22 cellular contexts compared by ENCODE assay signal in the genomic region with DNA sequence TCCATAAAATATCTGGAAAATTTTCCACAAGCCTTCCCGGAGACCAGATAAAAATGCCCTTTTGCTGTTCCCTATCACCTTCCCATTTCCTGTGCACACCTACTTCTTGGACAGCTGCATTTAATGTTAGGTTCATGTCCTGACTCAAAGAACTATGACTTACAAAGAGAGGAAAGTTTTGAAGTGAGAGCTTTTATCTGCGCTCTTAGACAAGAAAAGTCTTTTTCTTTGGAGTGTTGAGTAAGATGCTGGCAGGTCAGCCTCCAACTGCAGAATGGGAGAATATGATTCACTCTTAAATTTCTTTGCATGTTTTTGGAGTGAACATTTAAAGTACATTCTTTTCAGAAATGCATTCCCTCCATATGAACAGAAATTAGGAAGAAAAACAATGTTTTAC.
DNase-seq lines count a peak whose midpoint lies in the region; ATAC-seq and TF ChIP-seq lines count a peak whose summit lies in the region.
"Had no signal": no experiment of that assay in that cellular context is flagged by ENCODE, and none has a peak within 500 bp of the region (broad histone marks: within the 10 kb centered on the region; RNA-seq: fewer than 3 reads in every experiment).

No MANE protein-coding gene starts in this region.

- H3K36me3 ChIP-seq in adipocyte (ENCODE audit: control insufficient read depth, insufficient read depth, low read length, severe bottlenecking): no peaks in the 10 kb centered on the region
- no peaks in the 10 kb centered on the region for H3K36me3 ChIP-seq in effector memory CD4-positive, alpha-beta T cell (ENCODE audit: control insufficient read depth, insufficient read depth, low read length)
- H3K36me3 ChIP-seq: pancreas, right lobe of liver had no signal

- no peak overlapping the region for H3K27ac ChIP-seq in effector memory CD4-positive, alpha-beta T cell (ENCODE audit: insufficient read depth, low read length, poor library complexity, severe bottlenecking)
- H3K27ac ChIP-seq: pancreas, right lobe of liver had no signal

- H3K9ac ChIP-seq in adipocyte (ENCODE audit: low read length): peak overlapping the region; percentile 77

- ATAC-seq in omental fat pad (ENCODE audit: low FRiP score): peak; percentile 50
- ATAC-seq in HG02973 (IDR thresholded peaks at IDR 0.05; ENCODE audit: unreplicated experiment): no peak
- ATAC-seq: activated naive CD8-positive, alpha-beta T cell treated with anti-CD3 and anti-CD28 coated beads, Interleukin-2, amount 50 U/mL, for 24 hours; naive thymus-derived CD8-positive, alpha-beta T cell had no signal

- peaks cover 59% of the 10 kb centered on the region for H3K4me1 ChIP-seq in adipocyte (ENCODE audit: control insufficient read depth, insufficient read depth, low read length)
- H3K4me1 ChIP-seq in effector memory CD4-positive, alpha-beta T cell (ENCODE audit: control insufficient read depth, insufficient read depth, low read length, poor library complexity, severe bottlenecking): no peaks in the 10 kb centered on the region

- TF ChIP-seq CTCF in omental fat pad (IDR thresholded peaks at IDR 0.05) (no peak), GM10266 (IDR thresholded peaks at IDR 0.05; ENCODE audit: control insufficient read depth, insufficient read depth, low read depth, missing control alignments) (no peak)

- no peaks in the 10 kb centered on the region for H3K9me3 ChIP-seq in adipocyte (ENCODE audit: control insufficient read depth, low read length)
- H3K9me3 ChIP-seq in effector memory CD4-positive, alpha-beta T cell (ENCODE audit: control insufficient read depth, low read length): no peaks in the 10 kb centered on the region
- H3K9me3 ChIP-seq: pancreas, right lobe of liver had no signal

- peak; percentile 17 for DNase-seq in AG20443 (ENCODE audit: low spot score)
- peak; percentile 65 for DNase-seq in adipocyte (ENCODE audit: low read depth)
- peak; percentile 4 for DNase-seq in fibroblast of gingiva (ENCODE audit: low read depth)
- no peak for DNase-seq in omental fat pad (ENCODE audit: low spot score)
- DNase-seq in activated gamma-delta T cell treated with Interleukin-2 at 50 U/mL for 16 hours: no peak
- DNase-seq in effector memory CD4-positive, alpha-beta T cell: no peak
- no peak for DNase-seq in GM10266 (ENCODE audit: extremely low spot score)
- DNase-seq: activated B cell treated with CpG ODN at 0.5 μM for 24 hours; activated CD4-positive, alpha-beta T cell treated with anti-CD3 and anti-CD28 coated beads, Interleukin-2, amount 50 U/mL, for 48 hours; activated naive CD8-positive, alpha-beta T cell treated with anti-CD3 and anti-CD28 coated beads, Interleukin-2, amount 50 U/mL, for 24 hours; central memory CD4-positive, alpha-beta T cell; glutamatergic neuron; GOT3; left cardiac atrium; naive thymus-derived CD8-positive, alpha-beta T cell; NCI-H1417 treated with DMSO at 0.1 percent for 48 hours; NCI-H526; pancreas; right lobe of liver; substantia nigra; T-helper 9 cell had no signal

- H3K27me3 ChIP-seq in adipocyte (replicated peaks; ENCODE audit: control insufficient read depth, insufficient read depth, low read length): no peaks in the 10 kb centered on the region
- H3K27me3 ChIP-seq in effector memory CD4-positive, alpha-beta T cell (replicated peaks; ENCODE audit: control insufficient read depth, insufficient read depth, low read length, poor library complexity, severe bottlenecking): no peaks in the 10 kb centered on the region
- H3K27me3 ChIP-seq: pancreas, right lobe of liver had no signal

- no peak overlapping the region for H3K4me3 ChIP-seq in adipocyte (ENCODE audit: low read length)
- no peak overlapping the region for H3K4me3 ChIP-seq in effector memory CD4-positive, alpha-beta T cell (ENCODE audit: insufficient read depth, low read depth, low read length, poor library complexity, severe bottlenecking)
- H3K4me3 ChIP-seq: pancreas, right lobe of liver had no signal

Comparison
In these comparisons a context has a peak if more than half of its experiments do, and no peak if none do; other contexts are left out.
1. DNase-seq: peak in AG20443 (single experiment), adipocyte (single experiment) and fibroblast of gingiva (single experiment); none in omental fat pad (single experiment), activated gamma-delta T cell treated with Interleukin-2 at 50 U/mL for 16 hours (single experiment), effector memory CD4-positive, alpha-beta T cell (0 of 3) and GM10266 (single experiment).